Comparison of ENCODE assay signal across 8 cellular contexts in the genomic region with DNA sequence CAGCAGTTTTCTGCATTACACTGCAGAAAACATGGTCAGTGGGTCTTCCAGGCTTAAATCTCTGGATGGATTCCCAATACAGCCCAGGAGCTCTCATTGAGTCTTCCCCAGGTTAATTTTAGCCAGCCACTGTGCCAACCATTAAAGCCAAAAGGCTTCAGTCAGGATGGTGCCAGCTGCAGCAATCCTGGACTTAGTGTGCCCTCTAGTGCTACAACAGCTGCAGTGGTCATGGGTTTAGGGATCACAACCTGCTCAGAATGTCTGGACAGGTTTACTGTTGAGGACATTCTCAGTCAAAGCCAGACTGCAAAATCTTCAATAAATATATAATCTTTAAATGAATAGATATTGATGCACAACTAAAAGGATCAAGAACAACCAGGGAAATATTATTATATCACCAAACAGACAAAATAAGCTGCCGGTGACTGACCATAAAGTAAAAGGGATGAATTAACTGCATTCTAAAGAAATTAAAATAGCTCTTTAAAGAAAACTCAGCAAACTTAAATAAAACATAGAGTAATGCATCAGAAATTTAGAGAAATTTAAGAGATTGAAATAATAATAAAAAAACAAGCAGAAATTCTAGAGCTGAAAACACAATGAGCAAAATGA.
A peak's percentile ranks its signal among the peaks of the same experiment; 100 is the strongest.
DNase-seq lines count a peak whose midpoint lies in the region; ATAC-seq and TF ChIP-seq lines count a peak whose summit lies in the region.

No MANE protein-coding gene starts in this region.

- peak; percentile 89 for ATAC-seq in GM18511 (IDR thresholded peaks at IDR 0.05; ENCODE audit: unreplicated experiment)
- ATAC-seq in HG03175 (IDR thresholded peaks at IDR 0.05; ENCODE audit: unreplicated experiment), result peak; percentile 49

- H3K4me3 ChIP-seq in AG09309 (ENCODE audit: control insufficient read depth, low read depth, low read length) (no peak overlapping the region), epithelial cell of esophagus (ENCODE audit: low read length) (no peak overlapping the region)

- DNase-seq in AG09309 (ENCODE audit: low read depth) (no peak), NCI-H774 (lab: John Stamatoyannopoulos, UW) (peak; percentile 40), epithelial cell of esophagus (ENCODE audit: low read depth) (peak; percentile 74), pons (ENCODE audit: low spot score) (peak; percentile 55), NCI-H187 treated with DMSO at 0.1 percent for 48 hours (lab: John Stamatoyannopoulos, UW) (no peak)
- no peak for DNase-seq in effector CD4-positive, alpha-beta T cell

- TF ChIP-seq CTCF in AG09309 (IDR thresholded peaks at IDR 0.05; ENCODE audit: control insufficient read depth, insufficient read depth, low read depth, low read length, missing control alignments) (peak; percentile 47), epithelial cell of esophagus (IDR thresholded peaks at IDR 0.05; ENCODE audit: insufficient read depth, low read depth, low read length, missing control alignments) (peak; percentile 95)

Comparison
In these comparisons a context has a peak if more than half of its experiments do, and no peak if none do; other contexts are left out.
1. DNase-seq: peak in NCI-H774 (single experiment), epithelial cell of esophagus (single experiment) and pons (single experiment); none in AG09309 (single experiment), effector CD4-positive, alpha-beta T cell (single experiment) and NCI-H187 treated with DMSO at 0.1 percent for 48 hours (single experiment).